In genomic region chr22:25048659-25049657, GRCh38 we compare ENCODE assay signal across 8 cellular contexts.
DNase-seq lines count a peak whose midpoint lies in the region; ATAC-seq lines count a peak whose summit lies in the region.

No MANE protein-coding gene starts in this region.

- ATAC-seq in left colon (peak; percentile 43), GM21367 (IDR thresholded peaks at IDR 0.05; ENCODE audit: unreplicated experiment) (no peak)

- intact Hi-C loops in left colon (cut with DNase I, micrococcal nuclease), result loop anchor here (5.0 to 10.0 kb wide), 3 partner anchors 54 to 112 kb away; partner anchors contain the start of gene KIAA1671 (in 1 of the 2)

- DNase-seq in NCI-H524 (lab: John Stamatoyannopoulos, UW) (peak; percentile 37 to 75), NCI-H524 treated with DMSO at 0.1 percent for 48 hours (lab: John Stamatoyannopoulos, UW) (no peak), NCI-H2081 (lab: John Stamatoyannopoulos, UW) (peak; percentile 41 to 51), left colon (peak; percentile 58 to 73)
- peak; percentile 48 for DNase-seq in activated CD4-positive, CD25-positive, alpha-beta regulatory T cell treated with anti-CD3 and anti-CD28 coated beads, Interleukin-2, amount 50 U/mL, for 16 hours (ENCODE audit: low read depth, low spot score)
- peak; percentile 59 for DNase-seq in central memory CD4-positive, alpha-beta T cell
- peak; percentile 65 to 72 for DNase-seq in stimulated activated CD4-positive, alpha-beta T cell treated with anti-CD3 and anti-CD28 coated beads, Interleukin-4, amount 100 ng/mL, for 48 hours (ENCODE audit: low read depth in 2 of 2)
